Comparison of ENCODE assay signal across 16 cellular contexts in the genomic region with DNA sequence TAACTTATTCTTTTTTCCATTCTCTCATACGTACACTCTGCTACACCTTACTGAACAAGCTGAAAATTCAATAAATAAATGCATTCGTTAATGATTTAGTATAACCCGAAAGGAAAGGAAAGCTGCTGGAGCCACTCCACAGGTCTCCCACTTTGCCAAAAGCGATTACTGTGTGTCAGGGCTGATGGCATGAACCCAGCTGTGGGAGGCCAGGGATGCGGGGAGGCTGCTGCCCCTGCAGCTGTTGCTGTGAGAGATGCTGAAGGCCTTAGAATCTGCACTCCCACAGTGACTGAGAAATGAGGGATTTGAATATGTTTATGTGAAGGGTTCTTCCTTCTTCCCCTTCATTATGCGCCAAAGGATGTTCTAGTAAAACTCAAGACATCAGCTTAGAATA.
"Had no signal": no experiment of that assay in that cellular context is flagged by ENCODE, and none has a peak within 500 bp of the region (broad histone marks: within the 10 kb centered on the region; RNA-seq: fewer than 3 reads in every experiment).

No MANE protein-coding gene starts in this region.

- H3K4me1 ChIP-seq: right lobe of liver, testis, upper lobe of right lung had no signal

- H3K4me3 Mint-ChIP-seq: dendritic cell treated with granulocyte-macrophage colony-stimulating factor and Interleukin-4, amounts not matched to agents 40 ng/mL and 50 ng/mL, for 4 days; effector memory CD8-positive, alpha-beta T cell; immature natural killer cell; naive thymus-derived CD4-positive, alpha-beta T cell; stimulated activated naive B cell treated with anti-CD40 and anti-IgM and Interleukin-4, amounts not matched to agents 10 μg/mL and 1 μg/mL and 100 μg/mL, for 72 hours; stimulated activated naive CD8-positive, alpha-beta T cell treated with anti-CD3 and anti-CD28 coated beads, Interleukin-15, amount 100 ng/mL, for 72 hours had no signal

- H3K27me3 ChIP-seq: esophagus squamous epithelium, neutrophil, right lobe of liver, testis, tibial nerve, upper lobe of right lung had no signal

- H3K4me3 ChIP-seq: esophagus squamous epithelium, right lobe of liver, testis, tibial nerve, upper lobe of right lung had no signal

- H3K4me1 Mint-ChIP-seq: immature natural killer cell; naive thymus-derived CD4-positive, alpha-beta T cell; stimulated activated naive B cell treated with anti-CD40 and anti-IgM and Interleukin-4, amounts not matched to agents 10 μg/mL and 1 μg/mL and 100 μg/mL, for 72 hours; stimulated activated naive CD8-positive, alpha-beta T cell treated with anti-CD3 and anti-CD28 coated beads, Interleukin-15, amount 100 ng/mL, for 72 hours had no signal

- H3K36me3 ChIP-seq: esophagus squamous epithelium, neutrophil, right lobe of liver, tibial nerve, upper lobe of right lung had no signal

- H3K27ac Mint-ChIP-seq: dendritic cell treated with granulocyte-macrophage colony-stimulating factor and Interleukin-4, amounts not matched to agents 40 ng/mL and 50 ng/mL, for 4 days; effector memory CD8-positive, alpha-beta T cell; immature natural killer cell; naive thymus-derived CD4-positive, alpha-beta T cell; stimulated activated naive B cell treated with anti-CD40 and anti-IgM and Interleukin-4, amounts not matched to agents 10 μg/mL and 1 μg/mL and 100 μg/mL, for 72 hours; stimulated activated naive CD8-positive, alpha-beta T cell treated with anti-CD3 and anti-CD28 coated beads, Interleukin-15, amount 100 ng/mL, for 72 hours had no signal

- H3K36me3 Mint-ChIP-seq: immature natural killer cell; naive thymus-derived CD4-positive, alpha-beta T cell; stimulated activated naive B cell treated with anti-CD40 and anti-IgM and Interleukin-4, amounts not matched to agents 10 μg/mL and 1 μg/mL and 100 μg/mL, for 72 hours had no signal

- H3K9me3 ChIP-seq: esophagus squamous epithelium, neutrophil, right lobe of liver, testis, tibial nerve, upper lobe of right lung had no signal

- H3K9me3 Mint-ChIP-seq: dendritic cell treated with granulocyte-macrophage colony-stimulating factor and Interleukin-4, amounts not matched to agents 40 ng/mL and 50 ng/mL, for 4 days; stimulated activated naive CD8-positive, alpha-beta T cell treated with anti-CD3 and anti-CD28 coated beads, Interleukin-15, amount 100 ng/mL, for 72 hours had no signal

- ATAC-seq: effector memory CD8-positive, alpha-beta T cell; naive thymus-derived CD4-positive, alpha-beta T cell; right lobe of liver; stimulated activated naive B cell treated with anti-CD40 and anti-IgM and Interleukin-4, amounts not matched to agents 10 μg/mL and 1 μg/mL and 100 μg/mL, for 72 hours; stimulated activated naive CD8-positive, alpha-beta T cell treated with anti-CD3 and anti-CD28 coated beads, Interleukin-15, amount 100 ng/mL, for 72 hours; upper lobe of right lung had no signal

- H3K27ac ChIP-seq: esophagus squamous epithelium, neutrophil, right lobe of liver, testis, tibial nerve, upper lobe of right lung had no signal

- H3K27me3 Mint-ChIP-seq: dendritic cell treated with granulocyte-macrophage colony-stimulating factor and Interleukin-4, amounts not matched to agents 40 ng/mL and 50 ng/mL, for 4 days; effector memory CD8-positive, alpha-beta T cell had no signal

- DNase-seq: cerebellar nuclear complex; effector memory CD8-positive, alpha-beta T cell; esophagus squamous epithelium; foreskin fibroblast; immature natural killer cell; mammary epithelial cell; naive thymus-derived CD4-positive, alpha-beta T cell; right lobe of liver; stimulated activated CD4-positive, alpha-beta T cell treated with anti-CD3 and anti-CD28 coated beads, Interleukin-4, amount 100 ng/mL, for 24 hours; stimulated activated naive B cell treated with anti-CD40 and anti-IgM and Interleukin-4, amounts not matched to agents 10 μg/mL and 1 μg/mL and 100 μg/mL, for 72 hours; stimulated activated naive CD8-positive, alpha-beta T cell treated with anti-CD3 and anti-CD28 coated beads, Interleukin-15, amount 100 ng/mL, for 72 hours; testis; upper lobe of right lung had no signal
